8 cellular contexts compared by ENCODE assay signal in the genomic region with DNA sequence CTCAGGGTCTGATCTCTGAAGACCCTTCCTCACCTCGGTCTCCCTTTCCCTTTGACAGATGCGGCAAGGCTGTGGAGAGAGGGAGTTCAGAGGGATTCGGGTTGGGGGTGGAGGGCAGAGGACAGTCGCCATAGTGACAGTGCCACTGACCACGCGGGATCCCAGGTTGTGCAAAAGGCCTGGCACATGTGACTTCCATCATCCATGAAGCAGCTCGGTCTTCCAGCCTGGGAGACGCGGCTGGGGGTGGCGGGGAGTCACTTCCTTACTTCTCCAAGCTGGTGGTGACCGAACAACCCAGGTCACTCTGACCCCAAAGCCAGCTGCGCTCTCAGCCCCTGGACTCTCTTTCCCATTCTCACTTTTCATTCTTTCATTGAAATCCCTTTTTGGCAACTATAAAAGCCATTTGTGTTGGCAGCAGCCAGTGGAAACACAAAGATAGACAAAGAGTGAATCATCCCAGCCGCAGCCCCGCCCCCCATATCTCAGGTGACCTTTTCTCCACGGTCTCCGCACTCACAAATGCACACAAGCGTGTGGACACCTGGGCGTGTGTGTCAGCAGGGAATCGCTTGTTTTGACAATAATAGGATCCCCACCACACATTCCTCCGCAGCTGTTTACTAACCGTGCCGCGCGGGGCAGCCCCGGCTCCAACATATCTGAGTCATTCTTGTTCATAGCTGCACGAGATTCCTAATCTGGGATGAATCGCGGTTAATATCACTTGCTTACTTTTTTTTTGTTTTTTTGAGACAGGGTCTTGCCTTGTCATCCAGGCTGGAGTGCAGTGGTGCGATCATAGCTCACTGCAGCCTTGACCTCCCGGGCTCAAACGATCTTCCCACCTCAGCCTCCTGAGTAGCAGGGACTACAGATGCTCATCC.
DNase-seq lines count a peak whose midpoint lies in the region; ATAC-seq, FAIRE-seq and TF ChIP-seq lines count a peak whose summit lies in the region.

No MANE protein-coding gene starts in this region.

- ATAC-seq in K562 (peak; percentile 56), HepG2 (peak; percentile 47), upper lobe of left lung (ENCODE audit: low FRiP score in 2 of 2) (peak in 1 of 2 donors; percentile 67), GM21423 (IDR thresholded peaks at IDR 0.05; ENCODE audit: unreplicated experiment) (no peak), HG02885 (IDR thresholded peaks at IDR 0.05; ENCODE audit: poor library complexity, unreplicated experiment) (no peak)

- H3K4me2 ChIP-seq in K562 (ENCODE audit: insufficient read depth, low read length) = peak overlapping the region; percentile 72
- H3K4me2 ChIP-seq in HepG2 (ENCODE audit: low read depth, low read length) = peak overlapping the region; percentile 65

- in situ Hi-C loops in K562 (cut with MboI) = no loop called here
- in situ Hi-C loops in HepG2 (cut with HindIII; ENCODE audit: extremely low pct_ligation_motif_present, low pct_unique_long_range_greater_than_20kb) = loop anchor here (5.0 kb wide), 1 partner anchor 68 kb away; a partner anchor contains a TSS

- FAIRE-seq in K562 (lab: Jason Lieb, UNC) (peak; percentile 90), HepG2 (lab: Jason Lieb, UNC) (peak; percentile 42)

- TF ChIP-seq CTCF in K562 (IDR thresholded peaks at IDR 0.05 in 2 of 3, conservative IDR thresholded peaks at IDR 0.05 in 1 of 3; ENCODE audit: insufficient read depth in 2 of 3, low read depth in 1 of 3, low read length in 3 of 3) (no peak), HepG2 (CRISPR knock-in tag; IDR thresholded peaks at IDR 0.05) (no peak), upper lobe of left lung (IDR thresholded peaks at IDR 0.05) (no peak)

- H4K20me1 ChIP-seq in K562 (replicated peaks; ENCODE audit: control insufficient read depth, insufficient read depth, low read length) (no peaks in the 10 kb centered on the region), HepG2 (ENCODE audit: insufficient read depth, low read length) (no peaks in the 10 kb centered on the region)

- peak overlapping the region; percentile 60 to 92 for H3K9ac ChIP-seq in K562 (ENCODE audit: insufficient read depth in 1 of 2, low read depth in 2 of 2, low read length in 2 of 2)
- peak overlapping the region; percentile 26; the same call in 1 of the 2 replicates for H3K9ac ChIP-seq in HepG2 (ENCODE audit: insufficient read depth, low read depth, low read length)

- no peaks in the 10 kb centered on the region for H3K9me1 ChIP-seq in K562 (ENCODE audit: control insufficient read depth, insufficient read depth, low read length)

- CTCF ChIA-PET in K562 (lab: Yijun Ruan, JAX; ENCODE audit: low intra/inter-chr PET ratio) = no interaction called here
- CTCF ChIA-PET in HepG2 (lab: Yijun Ruan, JAX; ENCODE audit: low intra/inter-chr PET ratio, low total read pairs) = no interaction called here

- H3K27ac ChIP-seq in K562 (ENCODE audit: extremely low read depth, low read depth, low read length) (peak overlapping the region; percentile 75), HepG2 (ENCODE audit: extremely low read length, insufficient read depth, low read length) (no peak overlapping the region), upper lobe of left lung (peak overlapping the region; percentile 9 to 72 (median 51)), substantia nigra (ENCODE audit: low read depth, low read length, poor library complexity, severe bottlenecking) (no peak overlapping the region)

- H3K36me3 ChIP-seq in K562 (ENCODE audit: control insufficient read depth, insufficient read depth, low read length) (no peaks in the 10 kb centered on the region), HepG2 (replicated peaks in 1 of 2; ENCODE audit: control insufficient read depth in 1 of 2, insufficient read depth in 2 of 2, low read length in 2 of 2) (no peaks in the 10 kb centered on the region), upper lobe of left lung (no peaks in the 10 kb centered on the region)

- 5% methylated on average over 30 of the region's 31 CpGs for WGBS in K562 (ENCODE audit: insufficient coverage, low coverage, missing lambda C conversion rate)
- WGBS in HepG2 (ENCODE audit: low lambda C conversion rate) = 13% methylated on average over 29 of the region's 31 CpGs
- WGBS in upper lobe of left lung, 2 donors = 62 to 86% methylated on average over 31 of the region's 31 CpGs

- no peaks in the 10 kb centered on the region for H3K27me3 ChIP-seq in K562 (ENCODE audit: control insufficient read depth in 2 of 2, insufficient read depth in 2 of 2, low read length in 2 of 2)
- H3K27me3 ChIP-seq in HepG2 (ENCODE audit: control insufficient read depth in 1 of 2, insufficient read depth in 2 of 2, low read length in 2 of 2) = peaks cover 2 to 14% of the 10 kb centered on the region in 2 experiments; a peak in 3 of 5 replicates
- no peaks in the 10 kb centered on the region for H3K27me3 ChIP-seq in upper lobe of left lung

- TF ChIP-seq EP300 in K562 (IDR thresholded peaks at IDR 0.05; ENCODE audit: low read length) (peak; percentile 48), HepG2 (IDR thresholded peaks at IDR 0.05; ENCODE audit: low read depth in 2 of 2, low read length in 2 of 2) (peak in 1 of 2 experiments; percentile 43; a peak in 3 of 4 replicates), HepG2 (CRISPR knock-in tag; IDR thresholded peaks at IDR 0.05; ENCODE audit: borderline replicate concordance) (peak; percentile 45; the same call in 1 of the 2 replicates), upper lobe of left lung (IDR thresholded peaks at IDR 0.05) (no peak)

- BruUV-seq in K562 (replicated peaks; lab: Mats Ljungman, UMichigan) (TSS peak; percentile 75), HepG2 (replicated peaks; lab: Mats Ljungman, UMichigan) (no TSS peak)

- peak overlapping the region; percentile 74 for H2AFZ ChIP-seq in K562 (ENCODE audit: low read depth, low read length)
- no peak overlapping the region for H2AFZ ChIP-seq in HepG2 (ENCODE audit: low read length)

- DNase-seq in COLO829 (ENCODE audit: low spot score) = peak; percentile 72
- peak; percentile 99 for DNase-seq in M059J (ENCODE audit: low read depth)
- DNase-seq in K562 (ENCODE audit: extremely low read depth in 1 of 4, low spot score in 3 of 4) = peak; percentile 74 to 88 (median 77)
- DNase-seq in HepG2 (ENCODE audit: low spot score) = peak; percentile 90
- DNase-seq in upper lobe of left lung = peak in 1 of 2 donors; percentile 74
- DNase-seq in substantia nigra (lab: John Stamatoyannopoulos, UW) = no peak

- no peak for TF ChIP-seq POLR2A in K562 (conservative IDR thresholded peaks at IDR 0.05)
- TF ChIP-seq POLR2A in HepG2 (IDR thresholded peaks at IDR 0.05; ENCODE audit: insufficient read depth in 1 of 2, low read depth in 2 of 2, low read length in 2 of 2) = no peak
- TF ChIP-seq POLR2A in upper lobe of left lung (IDR thresholded peaks at IDR 0.05) = no peak

- POLR2A ChIA-PET in K562 (lab: Yijun Ruan, JAX) (interaction anchor here (0.5 to 1.4 kb wide), 4 partner anchors 8 to 109 kb away, joined by 3 to 9 read pairs (median 4); no protein-coding TSS in a partner anchor), HepG2 (lab: Yijun Ruan, JAX) (interaction anchor here (0.8 to 2.5 kb wide), 10 partner anchors 11 to 71 kb away, joined by 3 to 14 read pairs (median 4); no protein-coding TSS in a partner anchor)

- H3K9me3 ChIP-seq in K562 (replicated peaks; ENCODE audit: control insufficient read depth, insufficient read depth, low read depth, low read length) (no peaks in the 10 kb centered on the region), HepG2 (ENCODE audit: low read length) (no peaks in the 10 kb centered on the region), upper lobe of left lung (no peaks in the 10 kb centered on the region)

- intact Hi-C loops in K562 (cut with micrococcal nuclease) = no loop called here
- intact Hi-C loops in HepG2 (cut with micrococcal nuclease; ENCODE audit: unreplicated experiment) = no loop called here

- H3K4me3 ChIP-seq in K562 (no peak overlapping the region; the same call in 1 of the 2 replicates), HepG2 (replicated peaks in 1 of 3; ENCODE audit: insufficient read depth in 1 of 3, low read depth in 2 of 3, low read length in 3 of 3) (peak overlapping the region in 2 of 3 experiments; percentile 10 to 40; a peak in 1 of 6 replicates), upper lobe of left lung (no peak overlapping the region)

- H3K4me1 ChIP-seq in K562 (replicated peaks in 1 of 2; ENCODE audit: control insufficient read depth in 2 of 2, insufficient read depth in 2 of 2, low read length in 2 of 2) (peaks cover 21 to 58% of the 10 kb centered on the region in 2 experiments), HepG2 (ENCODE audit: insufficient read depth, low read length) (peaks cover 81% of the 10 kb centered on the region), upper lobe of left lung (peaks cover 18 to 46% (median 32%) of the 10 kb centered on the region in 4 donors)

- TF ChIP-seq RAD21 in K562 (CRISPR knock-in tag; conservative IDR thresholded peaks at IDR 0.05 in 1 of 2, IDR thresholded peaks at IDR 0.05 in 1 of 2) (peak in 1 of 2 experiments; percentile 19; a peak in 2 of 4 replicates), HepG2 (CRISPR knock-in tag; IDR thresholded peaks at IDR 0.05) (no peak)

- H3K79me2 ChIP-seq in K562 (ENCODE audit: control insufficient read depth, insufficient read depth, low read length) = no peaks in the 10 kb centered on the region
- no peaks in the 10 kb centered on the region for H3K79me2 ChIP-seq in HepG2 (ENCODE audit: insufficient read depth, low read length)

TF ChIP-seq in K562, 482 proteins besides CTCF, POLR2A, EP300 and RAD21 (continues in another document):
- TF ChIP-seq MYNN (IDR thresholded peaks at IDR 0.05) = peak; percentile 61; the same call in 1 of the 2 replicates
- TF ChIP-seq MYNN (CRISPR knock-in tag; IDR thresholded peaks at IDR 0.05) = no peak
- TF ChIP-seq MXI1 (IDR thresholded peaks at IDR 0.05; ENCODE audit: low read depth, low read length) = no peak
- 0 out of 2 replicates have a peak, but pooled peaks have one; percentile 4 for TF ChIP-seq RB1 (IDR thresholded peaks at IDR 0.05; ENCODE audit: low read depth)
- 0 out of 2 replicates have a peak, but pooled peaks have one; percentile 7 for TF ChIP-seq CEBPB (tag; IDR thresholded peaks at IDR 0.05)
- TF ChIP-seq, protein P1, sequence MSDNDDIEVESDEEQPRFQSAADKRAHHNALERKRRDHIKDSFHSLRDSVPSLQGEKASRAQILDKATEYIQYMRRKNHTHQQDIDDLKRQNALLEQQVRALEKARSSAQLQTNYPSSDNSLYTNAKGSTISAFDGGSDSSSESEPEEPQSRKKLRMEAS (CRISPR knock-in tag; IDR thresholded peaks at IDR 0.05) = peak; percentile 85

TF ChIP-seq in HepG2, 621 proteins besides CTCF, POLR2A, EP300 and RAD21 (continues in another document):
- TF ChIP-seq DPF2 (CRISPR knock-in tag; IDR thresholded peaks at IDR 0.05; ENCODE audit: borderline replicate concordance, low read depth) (no peak), JUNB (CRISPR knock-in tag; IDR thresholded peaks at IDR 0.05; ENCODE audit: borderline replicate concordance) (peak; percentile 65; the same call in 1 of the 2 replicates), SRSF1 (optimal IDR thresholded peaks at IDR 0.05; ENCODE audit: low read depth, low read length) (no peak), CCAR2 (optimal IDR thresholded peaks at IDR 0.05; ENCODE audit: low read depth, low read length) (no peak), ZNF616 (CRISPR knock-in tag; IDR thresholded peaks at IDR 0.05; ENCODE audit: low read depth) (no peak), ATAD3A (CRISPR knock-in tag; IDR thresholded peaks at IDR 0.05) (no peak), PHF21A (CRISPR knock-in tag; IDR thresholded peaks at IDR 0.05) (peak; percentile 63; the same call in 1 of the 2 replicates)

Comparison
In these comparisons a context has a peak if more than half of its experiments do, and no peak if none do; other contexts are left out.
1. DNase-seq: peak in COLO829 (single experiment), M059J (single experiment), K562 (4 of 4) and HepG2 (single experiment); none in substantia nigra (0 of 49).
2. ATAC-seq: peak in K562 (single experiment) and HepG2 (single experiment); none in GM21423 (single experiment) and HG02885 (single experiment).
3. H3K27ac ChIP-seq: peak in K562 (single experiment) and upper lobe of left lung (4 of 4); none in HepG2 (single experiment) and substantia nigra (single experiment).
4. H3K4me3 ChIP-seq: peak in HepG2 (2 of 3); none in K562 (single experiment) and upper lobe of left lung (0 of 4).